10 cellular contexts compared by ENCODE assay signal in the genomic region with DNA sequence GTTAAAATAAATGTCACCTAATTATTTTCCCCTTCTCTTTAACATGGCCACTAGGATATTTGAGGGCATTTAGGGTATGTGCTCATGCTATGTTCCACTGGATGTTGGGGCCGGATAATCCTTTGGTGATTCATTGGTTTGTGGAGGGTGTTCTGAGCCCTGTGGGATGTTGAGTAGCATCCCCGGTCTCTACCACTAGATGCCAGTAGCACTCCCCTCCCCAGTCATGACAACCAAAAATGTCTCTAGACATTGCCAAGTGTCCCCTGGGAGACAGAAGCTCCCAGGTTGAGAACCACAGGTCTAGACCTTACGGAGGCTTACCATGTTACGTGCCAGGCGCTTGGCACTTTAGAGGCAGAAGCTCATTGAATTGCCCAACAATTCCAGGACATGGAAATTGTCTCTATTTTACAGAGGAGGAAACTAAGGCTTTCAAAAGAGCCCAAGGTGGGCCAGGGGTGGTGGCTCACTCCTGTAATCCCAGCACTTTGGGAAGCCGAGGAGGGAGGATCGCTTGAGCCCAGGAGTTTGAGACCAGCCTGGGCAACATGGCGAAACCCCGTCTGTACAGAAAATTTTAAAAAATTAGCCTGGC. TPM values are rescaled to one million over a fixed set of nuclear protein-coding genes. Genes with fewer than 3 reads are reported as not detected.
DNase-seq lines count a peak whose midpoint lies in the region; ATAC-seq, FAIRE-seq and TF ChIP-seq lines count a peak whose summit lies in the region.
"Had no signal": no experiment of that assay in that cellular context is flagged by ENCODE, and none has a peak within 500 bp of the region (broad histone marks: within the 10 kb centered on the region; RNA-seq: fewer than 3 reads in every experiment).

No MANE protein-coding gene starts in this region.

- peaks cover 0 to 35% (median 24%) of the 10 kb centered on the region in 11 experiments; a peak in 13 of 22 replicates for H3K36me3 ChIP-seq in BLaER1 treated with 17β-estradiol and CSF1 and Interleukin-3, amounts not matched to agents 10 nM and 100 nM
- no peaks in the 10 kb centered on the region for H3K36me3 ChIP-seq in keratinocyte (ENCODE audit: control insufficient read depth in 2 of 2, extremely low read depth in 1 of 2, insufficient read depth in 2 of 2, low read length in 2 of 2)
- H3K36me3 ChIP-seq in transverse colon: no peaks in the 10 kb centered on the region
- H3K36me3 ChIP-seq: neutrophil, SJSA1 had no signal

- peak overlapping the region in 9 of 11 experiments; percentile 27 to 100 (median 99); a peak in 13 of 22 replicates for H3K4me2 ChIP-seq in BLaER1 treated with 17β-estradiol and CSF1 and Interleukin-3, amounts not matched to agents 10 nM and 100 nM
- H3K4me2 ChIP-seq in keratinocyte (ENCODE audit: control insufficient read depth, extremely low read depth, insufficient read depth, low read depth, low read length): no peak overlapping the region

- H3K27ac ChIP-seq in BLaER1 treated with 17β-estradiol and CSF1 and Interleukin-3, amounts not matched to agents 10 nM and 100 nM: no peak overlapping the region
- no peak overlapping the region for H3K27ac ChIP-seq in keratinocyte (ENCODE audit: control insufficient read depth, insufficient read depth, low read length)
- no peak overlapping the region for H3K27ac ChIP-seq in transverse colon
- H3K27ac ChIP-seq: neutrophil, SJSA1 had no signal

- peaks cover 0 to 87% (median 5%) of the 10 kb centered on the region in 11 experiments; a peak in 11 of 22 replicates for H4K20me1 ChIP-seq in BLaER1 treated with 17β-estradiol and CSF1 and Interleukin-3, amounts not matched to agents 10 nM and 100 nM
- H4K20me1 ChIP-seq in keratinocyte (ENCODE audit: control insufficient read depth, extremely low read depth, insufficient read depth, low read length): no peaks in the 10 kb centered on the region

- DNase-seq in GM13976 (ENCODE audit: low spot score) (peak; percentile 82), NCI-H69 (lab: John Stamatoyannopoulos, UW) (peak; percentile 48), keratinocyte (ENCODE audit: low read depth, low spot score) (no peak), transverse colon (no peak), midbrain (lab: John Stamatoyannopoulos, UW) (no peak)
- peak; percentile 31 for DNase-seq in activated naive CD4-positive, alpha-beta T cell treated with anti-CD3 and anti-CD28 coated beads, Interleukin-2, amount 50 U/mL, for 16 hours

- H2AFZ ChIP-seq in keratinocyte (ENCODE audit: control insufficient read depth, low read length): no peak overlapping the region

- FAIRE-seq in keratinocyte (lab: Jason Lieb, UNC): peak; percentile 76

- no peaks in the 10 kb centered on the region; a peak in 1 of 22 replicates for H3K27me3 ChIP-seq in BLaER1 treated with 17β-estradiol and CSF1 and Interleukin-3, amounts not matched to agents 10 nM and 100 nM
- H3K27me3 ChIP-seq in keratinocyte (ENCODE audit: control insufficient read depth, extremely low read depth, insufficient read depth, low read length) (peaks cover 14% of the 10 kb centered on the region), transverse colon (peaks cover 41% of the 10 kb centered on the region)

- no peak for TF ChIP-seq POLR2A in transverse colon (IDR thresholded peaks at IDR 0.05)

- H3K9me3 ChIP-seq in BLaER1 treated with 17β-estradiol and CSF1 and Interleukin-3, amounts not matched to agents 10 nM and 100 nM (replicated peaks in 1 of 11): no peaks in the 10 kb centered on the region
- H3K9me3 ChIP-seq in keratinocyte (ENCODE audit: control insufficient read depth, low read depth, low read length): no peaks in the 10 kb centered on the region
- H3K9me3 ChIP-seq in transverse colon: no peaks in the 10 kb centered on the region
- H3K9me3 ChIP-seq: neutrophil, SJSA1 had no signal

- H3K4me3 ChIP-seq in BLaER1 treated with 17β-estradiol and CSF1 and Interleukin-3, amounts not matched to agents 10 nM and 100 nM: no peak overlapping the region
- H3K4me3 ChIP-seq in keratinocyte (ENCODE audit: control insufficient read depth in 2 of 3, extremely low read depth in 1 of 3, insufficient read depth in 2 of 3, low read depth in 1 of 3, low read length in 3 of 3) (no peak overlapping the region), transverse colon (no peak overlapping the region)
- H3K4me3 ChIP-seq: SJSA1 had no signal

- H3K9me1 ChIP-seq in keratinocyte (ENCODE audit: control insufficient read depth, extremely low read depth, insufficient read depth, low read length): no peaks in the 10 kb centered on the region

- TF ChIP-seq CTCF in GM13976 (IDR thresholded peaks at IDR 0.05; ENCODE audit: borderline replicate concordance, control extremely low read depth, extremely low read depth, insufficient read depth, missing control alignments): peak; percentile 64
- TF ChIP-seq CTCF in keratinocyte (optimal IDR thresholded peaks at IDR 0.05 in 1 of 3, IDR thresholded peaks at IDR 0.05 in 1 of 3, conservative IDR thresholded peaks at IDR 0.05 in 1 of 3; ENCODE audit: extremely low read depth in 1 of 3, insufficient read depth in 2 of 3, low read length in 3 of 3): peak; percentile 75 to 88 (median 76)
- TF ChIP-seq CTCF in transverse colon (IDR thresholded peaks at IDR 0.05): peak in 4 of 5 experiments; percentile 22 to 38 (median 28)

- dilution Hi-C loops in keratinocyte (cut with MboI; ENCODE audit: extremely low pct_ligation_motif_present, low sequenced_read_pairs): no loop called here

- no peaks in the 10 kb centered on the region for H3K79me2 ChIP-seq in keratinocyte (ENCODE audit: control insufficient read depth, insufficient read depth, low read length)

- in situ Hi-C loops in GM13976 (cut with MboI; ENCODE audit: low sequenced_read_pairs, unreplicated experiment): no loop called here
- in situ Hi-C loops in transverse colon (cut with MboI; ENCODE audit: low pct_ligation_motif_present in 1 of 4, low pct_unique_long_range_greater_than_20kb in 1 of 4, low sequenced_read_pairs in 3 of 4): no loop called here

- intact Hi-C loops in transverse colon (cut with DNase I; ENCODE audit: low total_unique reads): no loop called here

- WGBS in transverse colon (ENCODE audit: low coverage in 1 of 2), 2 donors: 20 to 45% methylated on average over 1 to 9 of the region's 9 CpGs

- no peak for TF ChIP-seq EP300 in transverse colon (IDR thresholded peaks at IDR 0.05; ENCODE audit: low read depth)

- ATAC-seq in GM21529 (IDR thresholded peaks at IDR 0.05; ENCODE audit: unreplicated experiment): no peak

- peaks cover 39 to 50% (median 47%) of the 10 kb centered on the region in 10 experiments for H3K4me1 ChIP-seq in BLaER1 treated with 17β-estradiol and CSF1 and Interleukin-3, amounts not matched to agents 10 nM and 100 nM
- H3K4me1 ChIP-seq in keratinocyte (ENCODE audit: control insufficient read depth, extremely low read depth, insufficient read depth, low read length) (no peaks in the 10 kb centered on the region), transverse colon (no peaks in the 10 kb centered on the region)
- H3K4me1 ChIP-seq: SJSA1 had no signal

- H3K9ac ChIP-seq in BLaER1 treated with 17β-estradiol and CSF1 and Interleukin-3, amounts not matched to agents 10 nM and 100 nM: no peak overlapping the region
- H3K9ac ChIP-seq in keratinocyte (ENCODE audit: control insufficient read depth, extremely low read depth, insufficient read depth, low read length): no peak overlapping the region

RNA-seq across cellular contexts. Expression of a gene that starts 14.1 kb away (rescaled TPM):
- 0.10 to 0.82 TPM (median 0.51 TPM) in 3 replicates for polyA plus RNA-seq in keratinocyte
- 0.24 TPM for polyA plus RNA-seq in keratinocyte (2011; ENCODE audit: low read depth)
- 0.46 and 1.1 TPM in 2 replicates for polyA plus RNA-seq in keratinocyte (2011; cell fraction: cytosol; rRNA removed)
- 0.98 and 1.4 TPM in 2 replicates for polyA plus RNA-seq in keratinocyte (2011; cell fraction: nucleus; rRNA removed)
- polyA plus RNA-seq in keratinocyte (2012; ENCODE audit: low replicate concordance): 0.17 and 0.56 TPM in 2 replicates
- polyA minus RNA-seq in keratinocyte: 0.20 to 0.66 TPM (median 0.29 TPM) in 3 replicates
- polyA minus RNA-seq in keratinocyte (2011; cell fraction: cytosol; rRNA and poly(A)+ RNA removed): 1.3 TPM
- polyA minus RNA-seq in keratinocyte (2011; cell fraction: nucleus; rRNA and poly(A)+ RNA removed): 0.21 and 0.31 TPM in 2 replicates
- total RNA-seq in transverse colon: 1 to 10 TPM in 1 of 4 donors, not detected in 3; 2.2 TPM
- total RNA-seq: SJSA1 had no signal

RNA-seq across cellular contexts. Expression of a gene that starts 17.6 kb away (rescaled TPM):
- polyA plus RNA-seq in keratinocyte: 0.56 to 1.2 TPM (median 0.67 TPM) in 3 replicates
- 0.69 TPM for polyA plus RNA-seq in keratinocyte (2011; ENCODE audit: low read depth)
- 0.50 and 2.9 TPM in 2 replicates for polyA plus RNA-seq in keratinocyte (2011; cell fraction: cytosol; rRNA removed)
- polyA plus RNA-seq in keratinocyte (2011; cell fraction: nucleus; rRNA removed): 1.1 and 2.8 TPM in 2 replicates
- polyA plus RNA-seq in keratinocyte (2012; ENCODE audit: low replicate concordance): 2.0 and 3.2 TPM in 2 replicates
- not detected in 3 replicates for polyA minus RNA-seq in keratinocyte
- polyA minus RNA-seq in keratinocyte (2011; cell fraction: cytosol; rRNA and poly(A)+ RNA removed): 2.3 TPM
- 0.62 and 0.95 TPM in 2 replicates for polyA minus RNA-seq in keratinocyte (2011; cell fraction: nucleus; rRNA and poly(A)+ RNA removed)
- total RNA-seq in transverse colon: 10 to 100 TPM in 1 of 4 donors, 1 to 10 TPM in 3; 2.6 to 11.2 (median 5.1) TPM

RNA-seq across cellular contexts. Expression of a gene that starts 56.3 kb away (rescaled TPM):
- not detected in 3 replicates for polyA plus RNA-seq in keratinocyte
- not detected for polyA plus RNA-seq in keratinocyte (2011; ENCODE audit: low read depth)
- not detected in 2 replicates for polyA plus RNA-seq in keratinocyte (2011; cell fraction: cytosol; rRNA removed)
- polyA plus RNA-seq in keratinocyte (2011; cell fraction: nucleus; rRNA removed): not detected in 2 replicates
- 0.99 TPM in 1 of 2 replicates, not detected in the other for polyA plus RNA-seq in keratinocyte (2012; ENCODE audit: low replicate concordance)
- polyA minus RNA-seq in keratinocyte: not detected in 3 replicates
- polyA minus RNA-seq in keratinocyte (2011; cell fraction: cytosol; rRNA and poly(A)+ RNA removed): not detected
- polyA minus RNA-seq in keratinocyte (2011; cell fraction: nucleus; rRNA and poly(A)+ RNA removed): not detected in 2 replicates
- total RNA-seq in transverse colon: not detected
- total RNA-seq: SJSA1 had no signal

Comparison
In these comparisons a context has a peak if more than half of its experiments do, and no peak if none do; other contexts are left out.
1. DNase-seq: peak in GM13976 (single experiment), NCI-H69 (single experiment) and activated naive CD4-positive, alpha-beta T cell treated with anti-CD3 and anti-CD28 coated beads, Interleukin-2, amount 50 U/mL, for 16 hours (single experiment); none in keratinocyte (single experiment), transverse colon (single experiment) and midbrain (single experiment).
2. Peak in every context shown above with its lines, with median percentiles within 50 percentile points of each other: CTCF ChIP-seq.